ENCODE assay signal across 18 cellular contexts in the genomic region with DNA sequence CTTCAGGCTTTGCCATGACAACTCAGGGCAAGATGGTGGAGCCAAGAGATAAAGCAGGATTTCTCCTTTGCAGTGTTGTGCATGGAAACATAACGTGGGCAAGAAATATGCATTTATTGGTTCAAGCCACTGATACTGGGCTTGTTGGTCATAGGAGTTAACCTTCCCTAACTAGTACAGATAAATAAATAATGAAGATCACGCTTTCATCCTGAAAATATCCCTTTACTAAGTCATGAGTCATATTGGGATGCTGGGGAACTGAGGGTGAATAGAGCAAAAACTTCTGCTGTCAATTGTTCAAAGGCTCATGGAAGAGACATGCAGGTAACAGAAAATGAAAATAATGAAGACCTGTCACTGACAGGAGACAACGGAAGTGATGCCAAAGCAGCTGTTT. TPM values are rescaled to one million over a fixed set of nuclear protein-coding genes. Genes with fewer than 3 reads are reported as not detected.
A peak's percentile ranks its signal among the peaks of the same experiment; 100 is the strongest.
DNase-seq lines count a peak whose midpoint lies in the region; ATAC-seq, FAIRE-seq and TF ChIP-seq lines count a peak whose summit lies in the region.
"Had no signal": no experiment of that assay in that cellular context is flagged by ENCODE, and none has a peak within 500 bp of the region (broad histone marks: within the 10 kb centered on the region; RNA-seq: fewer than 3 reads in every experiment).

No MANE protein-coding gene starts in this region.

- H4K91ac ChIP-seq in IMR-90 (ENCODE audit: insufficient read depth, low read depth, low read length), result peak overlapping the region; percentile 78
- H4K91ac ChIP-seq in H9 (ENCODE audit: insufficient read length, low read depth, low read length), result no peak overlapping the region

- no peak overlapping the region for H3T11ph ChIP-seq in H9 (ENCODE audit: low read length)

- H2AK5ac ChIP-seq in IMR-90 (ENCODE audit: low read depth, low read length) (peak overlapping the region; percentile 84), H9 (ENCODE audit: insufficient read length, low read length) (no peak overlapping the region)

- H2AFZ ChIP-seq in IMR-90 (replicated peaks; ENCODE audit: low read length, poor library complexity), result peak overlapping the region; percentile 39
- H2AFZ ChIP-seq in GM12878 (ENCODE audit: control insufficient read depth, low read depth, low read length), result no peak overlapping the region
- H2AFZ ChIP-seq in H9 (ENCODE audit: low read length), result no peak overlapping the region

- H3K4me1 Mint-ChIP-seq in H9, result no peaks in the 10 kb centered on the region; a peak in 1 of 4 replicates
- H3K4me1 Mint-ChIP-seq: CD8-positive, alpha-beta memory T cell had no signal

- TF ChIP-seq CTCF in IMR-90 (conservative IDR thresholded peaks at IDR 0.05; ENCODE audit: low read depth, low read length) (no peak), GM12878 (IDR thresholded peaks at IDR 0.05 in 2 of 3, conservative IDR thresholded peaks at IDR 0.05 in 1 of 3; ENCODE audit: control insufficient read depth in 2 of 3, extremely low read depth in 1 of 3, insufficient read depth in 1 of 3, low read depth in 3 of 3, low read length in 3 of 3) (no peak), H9 (conservative IDR thresholded peaks at IDR 0.05) (no peak)

- H3K23ac ChIP-seq in IMR-90 (ENCODE audit: low read depth, low read length), result peak overlapping the region; percentile 67
- H3K23ac ChIP-seq in H9 (ENCODE audit: insufficient read length, low read depth, low read length), result no peak overlapping the region

- H3K4ac ChIP-seq in IMR-90 (ENCODE audit: low read depth, low read length) (peak overlapping the region; percentile 89), H9 (ENCODE audit: low read depth, low read length) (no peak overlapping the region)

- H3K27ac ChIP-seq in IMR-90 (ENCODE audit: insufficient read depth, low read length) (peak overlapping the region; percentile 48; the same call in 1 of the 2 replicates), GM12878 (ENCODE audit: control insufficient read depth, insufficient read depth) (no peak overlapping the region), H9 (ENCODE audit: insufficient read length, low read depth, low read length) (no peak overlapping the region)

- POLR2A ChIA-PET in IMR-90 (lab: Charles Lee; ENCODE audit: unreplicated experiment), result no interaction called here
- POLR2A ChIA-PET in GM12878 (lab: Charles Lee), result no interaction called here

- dilution Hi-C loops in IMR-90 (cut with HindIII; ENCODE audit: low sequenced_read_pairs, unreplicated experiment), result loop anchor here (25.0 kb wide), 1 partner anchor 246 kb away; no protein-coding TSS in a partner anchor

- no peak overlapping the region for H2AK9ac ChIP-seq in IMR-90 (replicated peaks; ENCODE audit: low read depth, low read length, poor library complexity)

- H3K27ac Mint-ChIP-seq in H9, result no peak overlapping the region
- H3K27ac Mint-ChIP-seq: CD8-positive, alpha-beta memory T cell had no signal

- TF ChIP-seq EP300 in GM12878 (IDR thresholded peaks at IDR 0.05; ENCODE audit: borderline replicate concordance in 1 of 2, control insufficient read depth in 1 of 2, low read depth in 2 of 2, low read length in 2 of 2), result no peak

- H3K9ac ChIP-seq in IMR-90 (ENCODE audit: low read depth, low read length) (no peak overlapping the region), GM12878 (ENCODE audit: control insufficient read depth, insufficient read depth, low read length) (no peak overlapping the region), H9 (ENCODE audit: extremely low read depth, insufficient read length, low read length) (no peak overlapping the region)

- H4K20me1 ChIP-seq in IMR-90 (ENCODE audit: insufficient read depth, low read length) (no peaks in the 10 kb centered on the region), GM12878 (ENCODE audit: control insufficient read depth, insufficient read depth) (no peaks in the 10 kb centered on the region), H9 (ENCODE audit: control insufficient read depth, insufficient read depth, insufficient read length) (no peaks in the 10 kb centered on the region)

- BruUV-seq in IMR-90 (replicated peaks; lab: Mats Ljungman, UMichigan) (no TSS peak), GM12878 (replicated peaks; lab: Mats Ljungman, UMichigan) (no TSS peak)

- H3K23me2 ChIP-seq in H9 (ENCODE audit: insufficient read length, low read depth, low read length, poor library complexity, severe bottlenecking), result no peaks in the 10 kb centered on the region

- no peaks in the 10 kb centered on the region for H3K27me3 ChIP-seq in IMR-90 (ENCODE audit: control insufficient read depth, insufficient read depth, low read length)
- H3K27me3 ChIP-seq in GM12878 (replicated peaks in 1 of 2; ENCODE audit: control insufficient read depth in 2 of 2, insufficient read depth in 2 of 2, low read length in 1 of 2), result peaks cover 0 to 2% of the 10 kb centered on the region in 2 experiments; a peak in 1 of 4 replicates
- no peaks in the 10 kb centered on the region for H3K27me3 ChIP-seq in H9 (ENCODE audit: insufficient read depth, low read length)

- FAIRE-seq in GM12878 (lab: Jason Lieb, UNC), result peak; percentile 23
- FAIRE-seq: H54, K562 had no signal

- H4K8ac ChIP-seq in IMR-90 (ENCODE audit: low read depth in 2 of 2, low read length in 2 of 2), result peak overlapping the region; percentile 13 to 89; a peak in 2 of 4 replicates
- H4K8ac ChIP-seq in H9 (replicated peaks; ENCODE audit: insufficient read length, low read depth, low read length), result no peak overlapping the region

- H3K18ac ChIP-seq in IMR-90 (ENCODE audit: low read depth, low read length), result peak overlapping the region; percentile 95; the same call in 1 of the 2 replicates
- no peak overlapping the region for H3K18ac ChIP-seq in H9 (ENCODE audit: insufficient read length, low read depth, low read length)

- no peaks in the 10 kb centered on the region for H3K9me3 Mint-ChIP-seq in H9
- H3K9me3 Mint-ChIP-seq: CD8-positive, alpha-beta memory T cell had no signal

- in situ Hi-C loops in IMR-90 (cut with MboI; ENCODE audit: low sequenced_read_pairs) (loop anchor here (5.0 kb wide), 1 partner anchor 311 kb away; no protein-coding TSS in a partner anchor), GM12878 (cut with MboI) (loop anchor here (5.0 to 10.0 kb wide), 2 partner anchors 519 to 546 kb away; no protein-coding TSS in a partner anchor)

- H3K14ac ChIP-seq in IMR-90 (replicated peaks; ENCODE audit: low read depth, low read length) (peak overlapping the region; percentile 92), H9 (ENCODE audit: insufficient read depth, low read length) (no peak overlapping the region)

- H2BK12ac ChIP-seq in H9 (ENCODE audit: insufficient read length, low read depth, low read length), result no peak overlapping the region

- H3K36me3 Mint-ChIP-seq in H9 (ENCODE audit: insufficient read depth in 1 of 3, low read depth in 3 of 3), result no peaks in the 10 kb centered on the region
- H3K36me3 Mint-ChIP-seq: CD8-positive, alpha-beta memory T cell had no signal

- DNase-seq in EH (ENCODE audit: low read depth) (peak; percentile 41), IMR-90 (peak; percentile 63), GM12878 (ENCODE audit: low read depth, low spot score) (no peak), kidney tubule cell (ENCODE audit: low spot score) (peak; percentile 47), H9 (no peak), amniotic stem cell (lab: John Stamatoyannopoulos, UW) (no peak)
- DNase-seq: C1 segment of cervical spinal cord; CD8-positive, alpha-beta memory T cell; DMS53; NCI-H1105 treated with DMSO at 0.1 percent for 48 hours; NCI-H1694; NCI-H2081 treated with DMSO at 0.1 percent for 48 hours; RPMI8226; SIG-M5 had no signal

- H2BK120ac ChIP-seq in IMR-90 (ENCODE audit: low read depth, low read length), result peak overlapping the region; percentile 83
- no peak overlapping the region for H2BK120ac ChIP-seq in H9 (ENCODE audit: low read depth, low read length, poor library complexity, severe bottlenecking)

- peak overlapping the region; percentile 97 for H2BK5ac ChIP-seq in IMR-90 (ENCODE audit: low read depth, low read length, poor library complexity, severe bottlenecking)
- no peak overlapping the region for H2BK5ac ChIP-seq in H9 (ENCODE audit: insufficient read length, low read length)

- H3K36me3 ChIP-seq in IMR-90 (ENCODE audit: control insufficient read depth, insufficient read depth, low read length), result no peaks in the 10 kb centered on the region
- no peaks in the 10 kb centered on the region for H3K36me3 ChIP-seq in GM12878 (ENCODE audit: control insufficient read depth in 2 of 2, insufficient read depth in 2 of 2, low read length in 1 of 2)

- SMC1A ChIA-PET in GM12878 (lab: Charles Lee; ENCODE audit: uncharacterized antibody, unreplicated experiment), result interaction anchor here (2.2 kb wide), 1 partner anchor 325 kb away, joined by 5 read pairs; no protein-coding TSS in a partner anchor

- TF ChIP-seq POLR2A in IMR-90 (IDR thresholded peaks at IDR 0.05; ENCODE audit: low read depth, low read length) (no peak), GM12878 (IDR thresholded peaks at IDR 0.05; ENCODE audit: low read depth, low read length) (no peak)

- RAD21 ChIA-PET in GM12878 (lab: Charles Lee; ENCODE audit: unreplicated experiment), result no interaction called here

- no peaks in the 10 kb centered on the region for H3K27me3 Mint-ChIP-seq in H9 (ENCODE audit: low read depth)

- H3K79me2 ChIP-seq in GM12878 (ENCODE audit: control insufficient read depth, insufficient read depth, low read length) (no peaks in the 10 kb centered on the region), H9 (ENCODE audit: insufficient read depth, low read length) (no peaks in the 10 kb centered on the region)

- intact Hi-C loops in IMR-90 (cut with micrococcal nuclease), result no loop called here
- intact Hi-C loops in GM12878 (cut with micrococcal nuclease; ENCODE audit: unreplicated experiment), result no loop called here

- WGBS in IMR-90 (ENCODE audit: extremely low coverage in 2 of 2, insufficient read length in 1 of 2), 2 experiments, result no CpG with 5 or more reads among the region's 3 CpGs
- WGBS in GM12878 (ENCODE audit: insufficient coverage, insufficient replicate concordance, low lambda C conversion rate, missing lambda C conversion rate), result 62% methylated on average over 3 of the region's 3 CpGs
- no CpG with 5 or more reads among the region's 3 CpGs for WGBS in H9 (ENCODE audit: extremely low coverage, insufficient read length, low lambda C conversion rate)

- ATAC-seq in IMR-90 (ENCODE audit: low read depth), result peak; percentile 42
- no peak for ATAC-seq in GM12878
- no peak for ATAC-seq in HG03521 (IDR thresholded peaks at IDR 0.05; ENCODE audit: unreplicated experiment)
- ATAC-seq: K562 had no signal

- no peak for TF ChIP-seq RAD21 in IMR-90 (IDR thresholded peaks at IDR 0.05; ENCODE audit: low read length)
- TF ChIP-seq RAD21 in GM12878 (IDR thresholded peaks at IDR 0.05; ENCODE audit: insufficient read depth, low read depth, low read length), result no peak

- H2BK20ac ChIP-seq in IMR-90 (ENCODE audit: low read depth, low read length), result peak overlapping the region; percentile 97
- no peak overlapping the region for H2BK20ac ChIP-seq in H9 (ENCODE audit: low read depth, low read length, poor library complexity, severe bottlenecking)

- H4K5ac ChIP-seq in IMR-90 (ENCODE audit: low read depth, low read length) (peak overlapping the region; percentile 90; the same call in 1 of the 2 replicates), H9 (ENCODE audit: insufficient read length, low read depth, low read length) (no peak overlapping the region)

- peak overlapping the region; percentile 89 for H2BK15ac ChIP-seq in IMR-90 (ENCODE audit: low read depth, low read length)
- H2BK15ac ChIP-seq in H9 (ENCODE audit: low read depth, low read length), result no peak overlapping the region

- H3K4me2 ChIP-seq in IMR-90 (ENCODE audit: low read depth, low read length) (peak overlapping the region; percentile 18; the same call in 1 of the 2 replicates), GM12878 (ENCODE audit: control insufficient read depth, insufficient read depth) (no peak overlapping the region), H9 (ENCODE audit: insufficient read depth, insufficient read length, low read length) (no peak overlapping the region)

- peaks cover 21 to 33% of the 10 kb centered on the region in 2 experiments for H3K79me1 ChIP-seq in IMR-90 (ENCODE audit: low read depth in 1 of 2, low read length in 2 of 2)
- H3K79me1 ChIP-seq in H9 (ENCODE audit: insufficient read depth, low read depth, low read length, poor library complexity, severe bottlenecking), result no peaks in the 10 kb centered on the region

- peaks cover 21% of the 10 kb centered on the region for H3K4me1 ChIP-seq in IMR-90 (ENCODE audit: control insufficient read depth, insufficient read depth, low read length)
- H3K4me1 ChIP-seq in GM12878 (ENCODE audit: control insufficient read depth, insufficient read depth, low read length), result no peaks in the 10 kb centered on the region
- H3K4me1 ChIP-seq in H9 (ENCODE audit: insufficient read depth, low read length), result no peaks in the 10 kb centered on the region

- H3K9me3 ChIP-seq in IMR-90 (ENCODE audit: control insufficient read depth, insufficient read depth, low read length), result no peaks in the 10 kb centered on the region
- H3K9me3 ChIP-seq in GM12878 (replicated peaks; ENCODE audit: control insufficient read depth, insufficient read depth, low read length), result no peaks in the 10 kb centered on the region
- H3K9me3 ChIP-seq in H9 (ENCODE audit: control insufficient read depth, low read depth, low read length), result no peaks in the 10 kb centered on the region

- H3K56ac ChIP-seq in IMR-90 (ENCODE audit: extremely low read depth, insufficient read depth, low read length) (0 out of 2 replicates have a peak overlapping the region, but pooled peaks have one; percentile 28), H9 (ENCODE audit: insufficient read length, low read depth, low read length) (no peak overlapping the region)

- H3K9me1 ChIP-seq in IMR-90 (ENCODE audit: insufficient read depth, low read length), result peaks cover 20% of the 10 kb centered on the region

- H3K4me3 ChIP-seq in IMR-90 (ENCODE audit: insufficient read depth, low read depth, low read length) (no peak overlapping the region), GM12878 (no peak overlapping the region)
- H3K4me3 ChIP-seq: K562 had no signal

- no peak overlapping the region for H3K4me3 Mint-ChIP-seq in H9
- H3K4me3 Mint-ChIP-seq: CD8-positive, alpha-beta memory T cell had no signal

- CTCF ChIA-PET in IMR-90 (lab: Yijun Ruan, JAX) (no interaction called here), GM12878 (lab: Yijun Ruan, JAX) (interaction anchor here (1.1 kb wide), 1 partner anchor 596 kb away, joined by 3 read pairs; no protein-coding TSS in a partner anchor)

RNA-seq across cellular contexts. Expression of gene TES, which starts 55.5 kb away (rescaled TPM):
- 83.3 and 91.9 TPM in 2 replicates for total RNA-seq in IMR-90 (2012; rRNA removed)
- 49.7 and 54.0 TPM in 2 replicates for polyA plus RNA-seq in IMR-90 (2012; rRNA removed)
- polyA plus RNA-seq in IMR-90 (2012; cell fraction: cytosol; rRNA removed), result 20.3 and 32.9 TPM in 2 replicates
- polyA plus RNA-seq in IMR-90 (2012; cell fraction: nucleus; rRNA removed; ENCODE audit: low replicate concordance), result 17.8 and 73.1 TPM in 2 replicates
- total RNA-seq in GM12878 (2013; cell fraction: nucleolus; rRNA removed), result 23.9 and 26.5 TPM in 2 replicates
- total RNA-seq in GM12878 (2014; rRNA removed), result 66.4 and 73.2 TPM in 2 replicates
- 59.7 and 59.8 TPM in 2 replicates for total RNA-seq in GM12878 (2014; rRNA removed; fragmentation: Illumina TruSeq; extraction: Trizol)
- total RNA-seq in GM12878 (2021), result 48.5 and 58.7 TPM in 2 replicates
- polyA plus RNA-seq in GM12878 (2011; ENCODE audit: low read depth), result 36.0 TPM
- polyA plus RNA-seq in GM12878 (2011; rRNA removed), result 54.3 and 70.1 TPM in 2 replicates
- 33.3 and 36.5 TPM in 2 replicates for polyA plus RNA-seq in GM12878 (2011; cell fraction: cytosol; rRNA removed)
- 28.9 and 71.6 TPM in 2 replicates for polyA plus RNA-seq in GM12878 (2011; cell fraction: nucleus; rRNA removed)
- 40.6 and 44.6 TPM in 2 replicates for polyA plus RNA-seq in GM12878 (2012)
- 63.4 and 77.1 TPM in 2 replicates for polyA plus RNA-seq in GM12878 (2014; fragmentation: Illumina TruSeq; extraction: Trizol)
- polyA plus RNA-seq in GM12878 (2014; fragmentation: Nextera tagmentation; extraction: Ambion mirVana), result 10 to 100 TPM; 31.2 to 41.7 TPM
- polyA plus RNA-seq in GM12878 (2014; rRNA removed), result 49.5 and 50.9 TPM in 2 replicates
- 10 to 100 TPM; 70.6 to 77.5 TPM for polyA plus RNA-seq in GM12878 (2016; fragmentation: Nextera tagmentation; extraction: Ambion mirVana)
- 36.1 and 40.0 TPM in 2 replicates for polyA minus RNA-seq in GM12878 (2011; rRNA and poly(A)+ RNA removed)
- polyA minus RNA-seq in GM12878 (2011; cell fraction: cytosol; rRNA and poly(A)+ RNA removed), result 12.0 and 17.5 TPM in 2 replicates
- 11.0 and 28.4 TPM in 2 replicates for polyA minus RNA-seq in GM12878 (2011; cell fraction: nucleus; rRNA and poly(A)+ RNA removed)
- total RNA-seq in H9 (2021), result 28.2 and 30.9 TPM in 2 replicates
- total RNA-seq: OCI-LY7 had no signal

Comparison
In these comparisons a context has a peak if more than half of its experiments do, and no peak if none do; other contexts are left out.
1. DNase-seq: peak in EH (single experiment), IMR-90 (single experiment) and kidney tubule cell (single experiment); none in GM12878 (single experiment), H9 (single experiment) and amniotic stem cell (single experiment).